ENCODE assay signal across 1 cellular context in the genomic region with DNA sequence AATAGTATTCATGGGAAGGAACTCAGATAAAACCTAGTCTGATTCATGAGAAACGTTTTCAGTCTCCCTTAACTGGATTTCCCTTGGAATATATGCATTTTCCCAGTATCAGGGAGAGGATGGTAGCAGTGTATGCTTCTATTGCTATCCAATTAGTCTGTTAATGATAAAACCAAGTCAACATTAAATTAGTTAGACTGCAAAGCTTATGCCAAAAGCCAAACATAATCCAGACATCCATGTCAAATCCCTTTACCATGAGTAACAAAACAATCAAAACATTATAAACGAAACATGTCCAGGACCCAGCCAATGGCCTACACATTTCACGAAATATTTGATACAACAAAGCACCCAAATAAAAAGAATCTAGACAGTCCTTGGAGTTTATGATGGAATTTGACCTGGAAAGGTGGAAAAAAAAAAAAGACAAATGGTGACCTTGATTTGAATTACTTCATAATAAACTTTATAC.
TF ChIP-seq lines count a peak whose summit lies in the region.

No MANE protein-coding gene starts in this region.

TF ChIP-seq in GM12878, 131 proteins besides CTCF, POLR2A, EP300 and RAD21:
- TF ChIP-seq, protein P1, sequence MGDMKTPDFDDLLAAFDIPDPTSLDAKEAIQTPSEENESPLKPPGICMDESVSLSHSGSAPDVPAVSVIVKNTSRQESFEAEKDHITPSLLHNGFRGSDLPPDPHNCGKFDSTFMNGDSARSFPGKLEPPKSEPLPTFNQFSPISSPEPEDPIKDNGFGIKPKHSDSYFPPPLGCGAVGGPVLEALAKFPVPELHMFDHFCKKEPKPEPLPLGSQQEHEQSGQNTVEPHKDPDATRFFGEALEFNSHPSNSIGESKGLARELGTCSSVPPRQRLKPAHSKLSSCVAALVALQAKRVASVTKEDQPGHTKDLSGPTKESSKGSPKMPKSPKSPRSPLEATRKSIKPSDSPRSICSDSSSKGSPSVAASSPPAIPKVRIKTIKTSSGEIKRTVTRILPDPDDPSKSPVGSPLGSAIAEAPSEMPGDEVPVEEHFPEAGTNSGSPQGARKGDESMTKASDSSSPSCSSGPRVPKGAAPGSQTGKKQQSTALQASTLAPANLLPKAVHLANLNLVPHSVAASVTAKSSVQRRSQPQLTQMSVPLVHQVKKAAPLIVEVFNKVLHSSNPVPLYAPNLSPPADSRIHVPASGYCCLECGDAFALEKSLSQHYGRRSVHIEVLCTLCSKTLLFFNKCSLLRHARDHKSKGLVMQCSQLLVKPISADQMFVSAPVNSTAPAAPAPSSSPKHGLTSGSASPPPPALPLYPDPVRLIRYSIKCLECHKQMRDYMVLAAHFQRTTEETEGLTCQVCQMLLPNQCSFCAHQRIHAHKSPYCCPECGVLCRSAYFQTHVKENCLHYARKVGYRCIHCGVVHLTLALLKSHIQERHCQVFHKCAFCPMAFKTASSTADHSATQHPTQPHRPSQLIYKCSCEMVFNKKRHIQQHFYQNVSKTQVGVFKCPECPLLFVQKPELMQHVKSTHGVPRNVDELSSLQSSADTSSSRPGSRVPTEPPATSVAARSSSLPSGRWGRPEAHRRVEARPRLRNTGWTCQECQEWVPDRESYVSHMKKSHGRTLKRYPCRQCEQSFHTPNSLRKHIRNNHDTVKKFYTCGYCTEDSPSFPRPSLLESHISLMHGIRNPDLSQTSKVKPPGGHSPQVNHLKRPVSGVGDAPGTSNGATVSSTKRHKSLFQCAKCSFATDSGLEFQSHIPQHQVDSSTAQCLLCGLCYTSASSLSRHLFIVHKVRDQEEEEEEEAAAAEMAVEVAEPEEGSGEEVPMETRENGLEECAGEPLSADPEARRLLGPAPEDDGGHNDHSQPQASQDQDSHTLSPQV (IDR thresholded peaks at IDR 0.05), result no peak
- TF ChIP-seq, protein P2, sequence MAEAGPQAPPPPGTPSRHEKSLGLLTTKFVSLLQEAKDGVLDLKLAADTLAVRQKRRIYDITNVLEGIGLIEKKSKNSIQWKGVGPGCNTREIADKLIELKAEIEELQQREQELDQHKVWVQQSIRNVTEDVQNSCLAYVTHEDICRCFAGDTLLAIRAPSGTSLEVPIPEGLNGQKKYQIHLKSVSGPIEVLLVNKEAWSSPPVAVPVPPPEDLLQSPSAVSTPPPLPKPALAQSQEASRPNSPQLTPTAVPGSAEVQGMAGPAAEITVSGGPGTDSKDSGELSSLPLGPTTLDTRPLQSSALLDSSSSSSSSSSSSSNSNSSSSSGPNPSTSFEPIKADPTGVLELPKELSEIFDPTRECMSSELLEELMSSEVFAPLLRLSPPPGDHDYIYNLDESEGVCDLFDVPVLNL (IDR thresholded peaks at IDR 0.05; ENCODE audit: low read depth, low read length), result no peak
- TF ChIP-seq IKZF2 (IDR thresholded peaks at IDR 0.05), result no peak
- TF ChIP-seq BHLHE40 (IDR thresholded peaks at IDR 0.05; ENCODE audit: borderline replicate concordance in 1 of 2, low read depth in 2 of 2, low read length in 1 of 2), result no peak
- no peak for TF ChIP-seq SIX5 (IDR thresholded peaks at IDR 0.05; ENCODE audit: low read depth, low read length, severe bottlenecking)
- no peak for TF ChIP-seq SMC3 (IDR thresholded peaks at IDR 0.05; ENCODE audit: borderline replicate concordance, low read length)
- TF ChIP-seq DPF2 (IDR thresholded peaks at IDR 0.05), result no peak
- TF ChIP-seq SMAD5 (IDR thresholded peaks at IDR 0.05; ENCODE audit: low read depth), result no peak
- no peak for TF ChIP-seq CEBPB (IDR thresholded peaks at IDR 0.05; ENCODE audit: borderline replicate concordance in 1 of 2, low read depth in 2 of 2, low read length in 2 of 2)
- TF ChIP-seq ZZZ3 (IDR thresholded peaks at IDR 0.05; ENCODE audit: control insufficient read depth, insufficient read length, low read depth), result no peak
- no peak for TF ChIP-seq RAD51 (IDR thresholded peaks at IDR 0.05)
